1 cellular context compared by ENCODE assay signal in genomic region chr5:177471610-177472356, GRCh38.
A peak's percentile ranks its signal among the peaks of the same experiment; 100 is the strongest.
TF ChIP-seq lines count a peak whose summit lies in the region.

No MANE protein-coding gene starts in this region.

TF ChIP-seq in IMR-90, 13 proteins besides CTCF, POLR2A, EP300 and RAD21:
- TF ChIP-seq MXI1 (IDR thresholded peaks at IDR 0.05; ENCODE audit: borderline replicate concordance, low read depth, low read length): no peak
- peak; percentile 23; the same call in 1 of the 2 replicates for TF ChIP-seq MAZ (IDR thresholded peaks at IDR 0.05; ENCODE audit: borderline replicate concordance, low read depth, low read length)
TF ChIP-seq in IMR-90: peak in this region for 1.
